In the genomic region with DNA sequence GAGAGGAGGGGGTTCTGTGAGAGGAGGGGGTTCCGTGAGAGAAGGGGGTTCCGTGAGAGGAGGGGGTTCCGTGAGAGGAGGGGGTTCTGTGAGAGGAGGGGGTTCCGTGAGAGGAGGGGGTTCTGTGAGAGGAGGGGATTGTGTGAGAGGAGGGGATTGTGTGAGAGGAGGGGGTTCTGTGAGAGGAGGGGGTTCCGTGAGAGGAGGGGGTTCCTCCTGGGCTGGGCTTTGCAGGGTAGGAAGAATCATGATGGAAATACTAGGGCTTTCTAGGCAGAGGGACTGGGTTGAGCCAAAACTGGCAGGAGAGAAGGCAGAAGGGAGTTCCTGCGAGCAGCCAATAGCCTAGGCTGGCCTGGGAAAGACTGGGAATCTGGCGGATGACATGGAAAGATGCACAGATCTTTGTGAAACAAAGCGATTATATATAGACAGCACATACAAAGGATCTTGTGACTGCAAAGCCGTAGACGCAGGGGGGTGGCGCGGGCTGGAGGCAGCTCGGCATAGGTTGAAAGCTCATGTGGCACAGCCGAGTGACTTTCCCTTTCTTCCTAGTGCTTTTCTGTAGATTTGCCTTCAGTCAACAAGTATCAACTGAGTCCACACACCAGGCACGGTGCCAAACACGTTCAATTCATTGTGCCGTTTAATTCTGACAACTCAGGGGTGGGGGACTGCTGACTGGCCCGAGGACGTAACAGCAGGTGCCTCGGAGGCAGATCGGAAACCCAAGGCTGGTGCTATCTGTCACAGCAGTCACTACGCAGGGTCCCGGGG, we compare ENCODE assay signal across 2 cellular contexts.
TF ChIP-seq lines count a peak whose summit lies in the region.

No MANE protein-coding gene starts in this region.

TF ChIP-seq in WTC11, 78 proteins besides CTCF, POLR2A, EP300 and RAD21 (continued from another document):
- TF ChIP-seq, protein P1, sequence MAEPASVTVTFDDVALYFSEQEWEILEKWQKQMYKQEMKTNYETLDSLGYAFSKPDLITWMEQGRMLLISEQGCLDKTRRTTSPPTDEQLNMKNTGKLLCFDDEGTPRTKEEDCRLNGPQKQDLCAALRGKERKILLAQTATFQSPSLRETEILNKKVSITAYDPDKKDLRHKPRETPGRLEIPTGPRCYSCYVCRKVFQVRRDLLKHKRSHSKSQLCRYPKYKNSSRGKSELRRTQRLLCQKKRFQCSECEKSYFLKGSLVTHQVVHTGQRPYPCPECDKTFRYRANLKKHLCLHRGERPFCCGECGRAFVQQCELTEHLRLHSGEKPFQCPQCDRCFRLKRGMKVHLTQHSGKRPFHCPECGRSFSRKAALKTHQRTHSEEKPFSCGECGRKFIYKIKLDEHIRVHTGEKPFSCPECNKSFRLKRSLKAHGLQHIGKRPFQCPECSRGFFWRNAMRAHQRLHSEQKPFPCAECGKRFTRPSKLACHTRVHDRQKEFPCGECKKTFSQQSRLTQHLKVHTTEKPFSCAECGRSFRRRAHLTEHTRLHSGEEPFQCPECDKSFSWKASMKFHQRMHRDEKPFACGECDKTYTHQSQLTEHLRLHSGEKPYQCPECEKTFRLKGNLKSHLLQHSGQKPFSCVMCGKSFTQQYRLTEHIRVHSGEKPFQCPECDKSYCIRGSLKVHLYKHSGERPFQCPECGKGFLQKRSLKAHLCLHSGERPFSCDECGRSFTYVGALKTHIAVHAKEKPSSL (CRISPR knock-in tag; conservative IDR thresholded peaks at IDR 0.05) = no peak

TF ChIP-seq in liver, 16 proteins besides CTCF, POLR2A, EP300 and RAD21 (continued from another document):
- TF ChIP-seq, protein P2, sequence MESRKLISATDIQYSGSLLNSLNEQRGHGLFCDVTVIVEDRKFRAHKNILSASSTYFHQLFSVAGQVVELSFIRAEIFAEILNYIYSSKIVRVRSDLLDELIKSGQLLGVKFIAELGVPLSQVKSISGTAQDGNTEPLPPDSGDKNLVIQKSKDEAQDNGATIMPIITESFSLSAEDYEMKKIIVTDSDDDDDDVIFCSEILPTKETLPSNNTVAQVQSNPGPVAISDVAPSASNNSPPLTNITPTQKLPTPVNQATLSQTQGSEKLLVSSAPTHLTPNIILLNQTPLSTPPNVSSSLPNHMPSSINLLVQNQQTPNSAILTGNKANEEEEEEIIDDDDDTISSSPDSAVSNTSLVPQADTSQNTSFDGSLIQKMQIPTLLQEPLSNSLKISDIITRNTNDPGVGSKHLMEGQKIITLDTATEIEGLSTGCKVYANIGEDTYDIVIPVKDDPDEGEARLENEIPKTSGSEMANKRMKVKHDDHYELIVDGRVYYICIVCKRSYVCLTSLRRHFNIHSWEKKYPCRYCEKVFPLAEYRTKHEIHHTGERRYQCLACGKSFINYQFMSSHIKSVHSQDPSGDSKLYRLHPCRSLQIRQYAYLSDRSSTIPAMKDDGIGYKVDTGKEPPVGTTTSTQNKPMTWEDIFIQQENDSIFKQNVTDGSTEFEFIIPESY (IDR thresholded peaks at IDR 0.05) = no peak
- TF ChIP-seq GABPA (IDR thresholded peaks at IDR 0.05 in 1 of 2, conservative IDR thresholded peaks at IDR 0.05 in 1 of 2) (no peak), YY1 (IDR thresholded peaks at IDR 0.05) (no peak), FOXA2 (IDR thresholded peaks at IDR 0.05) (no peak), EGR1 (IDR thresholded peaks at IDR 0.05; ENCODE audit: low read depth in 2 of 2) (no peak), JUND (IDR thresholded peaks at IDR 0.05) (no peak)
- TF ChIP-seq, protein P3, sequence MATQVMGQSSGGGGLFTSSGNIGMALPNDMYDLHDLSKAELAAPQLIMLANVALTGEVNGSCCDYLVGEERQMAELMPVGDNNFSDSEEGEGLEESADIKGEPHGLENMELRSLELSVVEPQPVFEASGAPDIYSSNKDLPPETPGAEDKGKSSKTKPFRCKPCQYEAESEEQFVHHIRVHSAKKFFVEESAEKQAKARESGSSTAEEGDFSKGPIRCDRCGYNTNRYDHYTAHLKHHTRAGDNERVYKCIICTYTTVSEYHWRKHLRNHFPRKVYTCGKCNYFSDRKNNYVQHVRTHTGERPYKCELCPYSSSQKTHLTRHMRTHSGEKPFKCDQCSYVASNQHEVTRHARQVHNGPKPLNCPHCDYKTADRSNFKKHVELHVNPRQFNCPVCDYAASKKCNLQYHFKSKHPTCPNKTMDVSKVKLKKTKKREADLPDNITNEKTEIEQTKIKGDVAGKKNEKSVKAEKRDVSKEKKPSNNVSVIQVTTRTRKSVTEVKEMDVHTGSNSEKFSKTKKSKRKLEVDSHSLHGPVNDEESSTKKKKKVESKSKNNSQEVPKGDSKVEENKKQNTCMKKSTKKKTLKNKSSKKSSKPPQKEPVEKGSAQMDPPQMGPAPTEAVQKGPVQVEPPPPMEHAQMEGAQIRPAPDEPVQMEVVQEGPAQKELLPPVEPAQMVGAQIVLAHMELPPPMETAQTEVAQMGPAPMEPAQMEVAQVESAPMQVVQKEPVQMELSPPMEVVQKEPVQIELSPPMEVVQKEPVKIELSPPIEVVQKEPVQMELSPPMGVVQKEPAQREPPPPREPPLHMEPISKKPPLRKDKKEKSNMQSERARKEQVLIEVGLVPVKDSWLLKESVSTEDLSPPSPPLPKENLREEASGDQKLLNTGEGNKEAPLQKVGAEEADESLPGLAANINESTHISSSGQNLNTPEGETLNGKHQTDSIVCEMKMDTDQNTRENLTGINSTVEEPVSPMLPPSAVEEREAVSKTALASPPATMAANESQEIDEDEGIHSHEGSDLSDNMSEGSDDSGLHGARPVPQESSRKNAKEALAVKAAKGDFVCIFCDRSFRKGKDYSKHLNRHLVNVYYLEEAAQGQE (IDR thresholded peaks at IDR 0.05) = no peak
- TF ChIP-seq, protein P4, sequence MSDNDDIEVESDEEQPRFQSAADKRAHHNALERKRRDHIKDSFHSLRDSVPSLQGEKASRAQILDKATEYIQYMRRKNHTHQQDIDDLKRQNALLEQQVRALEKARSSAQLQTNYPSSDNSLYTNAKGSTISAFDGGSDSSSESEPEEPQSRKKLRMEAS (IDR thresholded peaks at IDR 0.05) = no peak
- TF ChIP-seq, protein P5, sequence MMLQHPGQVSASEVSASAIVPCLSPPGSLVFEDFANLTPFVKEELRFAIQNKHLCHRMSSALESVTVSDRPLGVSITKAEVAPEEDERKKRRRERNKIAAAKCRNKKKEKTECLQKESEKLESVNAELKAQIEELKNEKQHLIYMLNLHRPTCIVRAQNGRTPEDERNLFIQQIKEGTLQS (IDR thresholded peaks at IDR 0.05) = no peak
